In the genomic region with DNA sequence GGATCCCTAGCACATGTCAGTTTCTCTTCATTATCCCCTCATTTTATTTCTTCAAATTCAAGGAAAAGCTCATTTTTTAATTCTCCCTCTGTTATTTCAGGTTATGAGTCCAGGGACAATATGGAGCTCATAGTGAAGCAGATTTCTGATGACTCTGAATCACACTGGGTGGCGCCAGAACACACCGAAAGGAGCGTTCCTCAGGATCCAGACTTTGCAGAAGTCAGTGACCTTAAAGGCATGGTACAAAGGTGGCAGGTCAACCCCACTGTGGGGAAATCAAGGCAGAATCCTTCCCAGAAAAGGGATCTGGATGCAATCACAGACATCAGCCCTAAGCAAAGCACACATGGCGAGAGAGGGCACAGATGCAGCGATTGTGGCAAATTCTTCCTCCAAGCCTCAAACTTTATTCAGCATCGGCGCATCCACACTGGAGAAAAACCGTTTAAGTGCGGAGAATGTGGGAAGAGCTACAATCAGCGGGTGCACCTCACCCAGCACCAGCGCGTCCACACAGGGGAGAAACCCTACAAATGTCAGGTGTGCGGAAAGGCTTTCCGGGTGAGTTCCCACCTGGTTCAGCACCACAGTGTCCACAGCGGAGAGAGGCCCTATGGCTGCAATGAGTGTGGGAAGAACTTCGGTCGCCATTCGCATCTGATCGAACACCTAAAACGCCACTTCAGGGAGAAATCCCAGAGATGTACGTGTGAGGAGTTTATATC, we compare ENCODE assay signal across 9 cellular contexts. TPM values are rescaled to one million over a fixed set of nuclear protein-coding genes. Genes with fewer than 3 reads are reported as not detected.
DNase-seq lines count a peak whose midpoint lies in the region; ATAC-seq, FAIRE-seq and TF ChIP-seq lines count a peak whose summit lies in the region.
"Had no signal": no experiment of that assay in that cellular context is flagged by ENCODE, and none has a peak within 500 bp of the region (broad histone marks: within the 10 kb centered on the region; RNA-seq: fewer than 3 reads in every experiment).

No MANE protein-coding gene starts in this region.

- FAIRE-seq in astrocyte (lab: Jason Lieb, UNC), result no peak

- H3K27me3 ChIP-seq in KMS-11 (ENCODE audit: insufficient read depth, low read depth) (no peaks in the 10 kb centered on the region), astrocyte (ENCODE audit: insufficient read depth, low read length) (no peaks in the 10 kb centered on the region)

- H3K27me3 Mint-ChIP-seq in astrocyte (ENCODE audit: low read depth, unreplicated experiment) (no peaks in the 10 kb centered on the region), naive B cell (no peaks in the 10 kb centered on the region)
- H3K27me3 Mint-ChIP-seq: dendritic cell treated with granulocyte-macrophage colony-stimulating factor and Interleukin-4, amounts not matched to agents 40 ng/mL and 50 ng/mL, for 4 days had no signal

- no peak overlapping the region for H3K9ac ChIP-seq in KMS-11
- no peak overlapping the region for H3K9ac ChIP-seq in astrocyte (ENCODE audit: low read length)

- TF ChIP-seq CTCF in KMS-11 (conservative IDR thresholded peaks at IDR 0.05; ENCODE audit: low read depth, low read length) (peak; percentile 27; the same call in 1 of the 2 replicates), astrocyte (IDR thresholded peaks at IDR 0.05; ENCODE audit: insufficient read depth, low read depth, low read length) (peak; percentile 12)

- H3K4me1 Mint-ChIP-seq in astrocyte (ENCODE audit: low read depth, unreplicated experiment), result no peaks in the 10 kb centered on the region
- H3K4me1 Mint-ChIP-seq in naive B cell, result peaks cover 2 to 8% (median 7%) of the 10 kb centered on the region in 3 donors

- H4K20me1 ChIP-seq in KMS-11 (ENCODE audit: insufficient read depth) (no peaks in the 10 kb centered on the region), astrocyte (ENCODE audit: insufficient read depth, low read length) (no peaks in the 10 kb centered on the region)

- H3K9me3 ChIP-seq in astrocyte (ENCODE audit: insufficient read depth, low read depth, low read length), result peaks cover 12% of the 10 kb centered on the region

- ATAC-seq in naive B cell (ENCODE audit: low read depth in 2 of 2) (no peak), GM19467 (IDR thresholded peaks at IDR 0.05; ENCODE audit: unreplicated experiment) (no peak), HG03280 (IDR thresholded peaks at IDR 0.05; ENCODE audit: unreplicated experiment) (no peak), HG03097 (IDR thresholded peaks at IDR 0.05; ENCODE audit: low FRiP score, unreplicated experiment) (no peak)

- H3K4me3 Mint-ChIP-seq in astrocyte (ENCODE audit: unreplicated experiment), result no peak overlapping the region
- H3K4me3 Mint-ChIP-seq in naive B cell, result no peak overlapping the region
- H3K4me3 Mint-ChIP-seq: dendritic cell treated with granulocyte-macrophage colony-stimulating factor and Interleukin-4, amounts not matched to agents 40 ng/mL and 50 ng/mL, for 4 days had no signal

- H3K36me3 Mint-ChIP-seq in astrocyte (ENCODE audit: low read depth, unreplicated experiment) (peaks cover 48% of the 10 kb centered on the region), naive B cell (peaks cover 26 to 35% of the 10 kb centered on the region in 2 donors)

- peaks cover 22% of the 10 kb centered on the region for H3K9me3 Mint-ChIP-seq in astrocyte (ENCODE audit: unreplicated experiment)
- H3K9me3 Mint-ChIP-seq in naive B cell, result peaks cover 0 to 21% (median 14%) of the 10 kb centered on the region in 7 donors

- no peak overlapping the region for H3K4me2 ChIP-seq in KMS-11
- H3K4me2 ChIP-seq in astrocyte (ENCODE audit: low read length), result no peak overlapping the region

- H3K4me3 ChIP-seq in KMS-11 (IDR thresholded peaks at IDR 0.05; ENCODE audit: insufficient read depth, low read depth, low read length), result no peak overlapping the region
- H3K4me3 ChIP-seq in astrocyte (ENCODE audit: insufficient read depth, low read depth, low read length), result no peak overlapping the region

- no peak overlapping the region for H3K27ac Mint-ChIP-seq in astrocyte (ENCODE audit: unreplicated experiment)
- peak overlapping the region in 4 of 6 donors; percentile 15 to 81 (median 53) for H3K27ac Mint-ChIP-seq in naive B cell
- H3K27ac Mint-ChIP-seq: dendritic cell treated with granulocyte-macrophage colony-stimulating factor and Interleukin-4, amounts not matched to agents 40 ng/mL and 50 ng/mL, for 4 days had no signal

- H3K79me2 ChIP-seq in KMS-11 (ENCODE audit: insufficient read depth, low read depth) (no peaks in the 10 kb centered on the region), astrocyte (ENCODE audit: insufficient read depth, low read length) (no peaks in the 10 kb centered on the region)

- H3K4me1 ChIP-seq in KMS-11 (ENCODE audit: low read depth, poor library complexity, severe bottlenecking) (no peaks in the 10 kb centered on the region), astrocyte (ENCODE audit: insufficient read depth, low read length) (no peaks in the 10 kb centered on the region)

- H2AFZ ChIP-seq in KMS-11 (ENCODE audit: low read depth) (no peak overlapping the region), astrocyte (ENCODE audit: low read depth, low read length) (no peak overlapping the region)

- DNase-seq in DMS53 (lab: John Stamatoyannopoulos, UW) (peak; percentile 54), astrocyte (ENCODE audit: low read depth) (no peak), naive B cell (no peak), NCI-H774 (lab: John Stamatoyannopoulos, UW) (no peak)

- H3K27ac ChIP-seq in KMS-11 (no peak overlapping the region), astrocyte (ENCODE audit: low read depth, low read length) (no peak overlapping the region)

- H3K36me3 ChIP-seq in KMS-11 (ENCODE audit: insufficient read depth) (peaks cover 11% of the 10 kb centered on the region), astrocyte (ENCODE audit: insufficient read depth, low read length) (peaks cover 29% of the 10 kb centered on the region)

RNA-seq across cellular contexts. Expression of a gene that starts 21.4 kb away (rescaled TPM):
- total RNA-seq in astrocyte, result 15.3 and 16.4 TPM in 2 replicates
- polyA plus RNA-seq in naive B cell (ENCODE audit: low read depth in 6 of 6), result 1 to 10 TPM; 2.8 to 8.1 (median 4.2) TPM

RNA-seq across cellular contexts. Expression of a gene that starts 25.8 kb away (rescaled TPM):
- 20.0 and 25.7 TPM in 2 replicates for total RNA-seq in astrocyte
- polyA plus RNA-seq in naive B cell (ENCODE audit: low read depth in 6 of 6), result 10 to 100 TPM; 47.3 to 71.6 (median 64.5) TPM

RNA-seq across cellular contexts. Expression of a gene that starts 26.0 kb away (rescaled TPM):
- total RNA-seq in astrocyte, result 4.7 TPM in 2 replicates
- polyA plus RNA-seq in naive B cell (ENCODE audit: low read depth in 6 of 6), result 1 to 10 TPM; 3.5 to 6.4 (median 5.3) TPM

RNA-seq across cellular contexts. Expression of a gene that starts 32.6 kb away (rescaled TPM):
- total RNA-seq in astrocyte, result 54.1 and 59.7 TPM in 2 replicates
- 10 to 100 TPM; 55.4 to 90.0 (median 68.5) TPM for polyA plus RNA-seq in naive B cell (ENCODE audit: low read depth in 6 of 6)

RNA-seq across cellular contexts. Expression of a gene that starts 53.2 kb away (rescaled TPM):
- total RNA-seq in astrocyte, result 18.3 and 21.7 TPM in 2 replicates
- 1 to 10 TPM; 6.3 to 9.4 (median 7.0) TPM for polyA plus RNA-seq in naive B cell (ENCODE audit: low read depth in 6 of 6)
